Comparison of ENCODE assay signal across 8 cellular contexts in the genomic region with DNA sequence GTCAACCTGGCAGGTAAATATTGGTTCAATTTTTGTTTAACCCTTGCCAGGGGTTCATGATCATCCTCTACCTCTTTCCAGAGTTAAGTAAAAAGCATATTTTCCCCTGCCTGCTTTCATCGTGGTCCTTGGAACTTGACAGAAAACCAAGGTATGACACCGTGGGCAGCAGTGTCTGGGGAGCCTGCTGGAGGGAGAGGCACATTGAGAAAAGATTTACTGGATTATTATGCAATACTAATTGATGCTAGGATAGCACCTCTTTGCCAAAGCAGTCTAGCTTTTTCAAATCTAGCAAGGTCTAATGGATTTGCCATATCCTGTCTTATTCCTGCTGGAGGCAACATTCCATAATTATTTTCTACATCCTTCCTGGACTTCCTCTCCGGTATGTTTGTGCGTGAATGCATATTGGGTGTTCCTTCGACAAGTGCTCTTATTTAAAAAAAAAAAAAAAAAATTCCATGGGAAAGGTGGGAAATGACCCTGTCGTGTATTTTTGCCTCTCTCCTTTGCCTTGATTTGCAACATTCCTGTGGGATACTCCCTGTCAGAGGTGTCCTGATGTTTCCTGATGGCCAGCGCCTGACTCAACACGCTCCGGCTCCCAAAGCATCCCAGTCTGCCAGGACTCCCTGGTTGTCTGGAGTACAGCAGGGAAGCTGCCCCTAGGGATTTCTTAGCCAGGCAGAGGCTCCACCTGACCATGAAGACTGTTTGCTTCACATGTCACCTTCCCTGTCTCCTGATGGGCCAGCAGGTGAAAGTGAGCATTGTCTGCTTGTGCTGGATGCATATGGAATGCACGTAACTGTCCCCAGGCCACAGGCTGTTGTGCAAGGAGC. TPM values are rescaled to one million over a fixed set of nuclear protein-coding genes. Genes with fewer than 3 reads are reported as not detected.
A peak's percentile ranks its signal among the peaks of the same experiment; 100 is the strongest.
DNase-seq lines count a peak whose midpoint lies in the region; ATAC-seq and TF ChIP-seq lines count a peak whose summit lies in the region.

No MANE protein-coding gene starts in this region.

- peaks cover 6% of the 10 kb centered on the region for H3K36me3 Mint-ChIP-seq in mesothelial cell of epicardium

- no peak for ATAC-seq in HG03135 (IDR thresholded peaks at IDR 0.05; ENCODE audit: unreplicated experiment)
- no peak for ATAC-seq in HG03354 (IDR thresholded peaks at IDR 0.05; ENCODE audit: poor library complexity, severe bottlenecking, unreplicated experiment)
- no peak for ATAC-seq in HG03039 (IDR thresholded peaks at IDR 0.05; ENCODE audit: unreplicated experiment)
- ATAC-seq in HG02973 (IDR thresholded peaks at IDR 0.05; ENCODE audit: unreplicated experiment) = no peak

- H3K27ac Mint-ChIP-seq in mesothelial cell of epicardium = peak overlapping the region; percentile 98

- no peaks in the 10 kb centered on the region for H3K9me3 Mint-ChIP-seq in mesothelial cell of epicardium

- H3K4me1 Mint-ChIP-seq in mesothelial cell of epicardium = peaks cover 62% of the 10 kb centered on the region

- TF ChIP-seq CTCF in mesothelial cell of epicardium (IDR thresholded peaks at IDR 0.05; ENCODE audit: unreplicated experiment) = no peak

- peak overlapping the region; percentile 60 for H3K4me3 Mint-ChIP-seq in mesothelial cell of epicardium

- H3K27ac ChIP-seq in caudate nucleus (ENCODE audit: low read depth, low read length) = peak overlapping the region; percentile 82

- H3K27me3 Mint-ChIP-seq in mesothelial cell of epicardium (ENCODE audit: low read depth) = peaks cover 1% of the 10 kb centered on the region

- peak; percentile 65 for DNase-seq in Daoy (ENCODE audit: low read depth)
- peak; percentile 90 to 94 for DNase-seq in NCI-H526 (lab: John Stamatoyannopoulos, UW)
- DNase-seq in caudate nucleus (lab: John Stamatoyannopoulos, UW) = peak in 1 of 61 donors; percentile 26
- no peak for DNase-seq in mesothelial cell of epicardium (ENCODE audit: low spot score in 2 of 2, unreplicated experiment in 2 of 2)

RNA-seq across cellular contexts. Expression of a gene that starts 6.3 kb away (rescaled TPM):
- total RNA-seq in Daoy (2014; rRNA removed; shearing (Covaris generic)) = 5.3 and 11.1 TPM in 2 replicates
- total RNA-seq in mesothelial cell of epicardium = 31.9 to 37.6 TPM (median 35.4 TPM) in 3 replicates

Comparison
In these comparisons a context has a peak if more than half of its experiments do, and no peak if none do; other contexts are left out.
1. DNase-seq: peak in Daoy (single experiment) and NCI-H526 (2 of 2); none in mesothelial cell of epicardium (0 of 2).